22 cellular contexts compared by ENCODE assay signal in genomic region chr10:93147281-93147680, GRCh38.
"Had no signal": no experiment of that assay in that cellular context is flagged by ENCODE, and none has a peak within 500 bp of the region (broad histone marks: within the 10 kb centered on the region; RNA-seq: fewer than 3 reads in every experiment).

No MANE protein-coding gene starts in this region.

- H3K9me3 ChIP-seq: esophagus squamous epithelium, gastroesophageal sphincter, left ventricle myocardium inferior, lower lobe of right lung, psoas muscle, right lobe of liver, tibial artery had no signal

- H3K4me3 ChIP-seq: esophagus squamous epithelium, gastroesophageal sphincter, left ventricle myocardium inferior, lower lobe of right lung, psoas muscle, right lobe of liver, tibial artery had no signal

- H3K27ac Mint-ChIP-seq: naive B cell; nephron; stimulated activated memory B cell treated with anti-CD40 and anti-IgM and Interleukin-4, amounts not matched to agents 10 μg/mL and 1 μg/mL and 100 μg/mL, for 72 hours; stimulated activated naive CD8-positive, alpha-beta T cell treated with anti-CD3 and anti-CD28 coated beads, Interleukin-15, Interleukin-2, amounts not matched to agents 100 ng/mL and 50 ng/mL, for 24 hours had no signal

- H3K79me2 ChIP-seq: parathyroid adenoma had no signal

- H3K36me3 Mint-ChIP-seq: naive B cell; stimulated activated memory B cell treated with anti-CD40 and anti-IgM and Interleukin-4, amounts not matched to agents 10 μg/mL and 1 μg/mL and 100 μg/mL, for 72 hours had no signal

- H3K36me3 ChIP-seq: esophagus squamous epithelium, gastroesophageal sphincter, left ventricle myocardium inferior, lower lobe of right lung, right lobe of liver, tibial artery had no signal

- H3K27ac ChIP-seq: epithelial cell of prostate, esophagus squamous epithelium, gastroesophageal sphincter, left ventricle myocardium inferior, lower lobe of right lung, parathyroid adenoma, psoas muscle, right lobe of liver, tibial artery had no signal

- H3K4me3 Mint-ChIP-seq: naive B cell; nephron; stimulated activated memory B cell treated with anti-CD40 and anti-IgM and Interleukin-4, amounts not matched to agents 10 μg/mL and 1 μg/mL and 100 μg/mL, for 72 hours; stimulated activated naive CD8-positive, alpha-beta T cell treated with anti-CD3 and anti-CD28 coated beads, Interleukin-15, Interleukin-2, amounts not matched to agents 100 ng/mL and 50 ng/mL, for 24 hours had no signal

- DNase-seq: effector memory CD4-positive, alpha-beta T cell; esophagus squamous epithelium; foreskin fibroblast; glutamatergic neuron; islet precursor cell; left ventricle myocardium inferior; lower lobe of right lung; mesenchymal stem cell; naive B cell; psoas muscle; retina; right lobe of liver; stimulated activated CD4-positive, alpha-beta T cell treated with anti-CD3 and anti-CD28 coated beads, Interleukin-15, amount 100 ng/mL, for 24 hours; stimulated activated CD4-positive, alpha-beta T cell treated with anti-CD3 and anti-CD28 coated beads, Interleukin-1b, Interleukin-23, amount 100 ng/mL, for 48 hours; stimulated activated CD4-positive, alpha-beta T cell treated with anti-CD3 and anti-CD28 coated beads, Interleukin-4, amount 100 ng/mL, for 24 hours; tibial artery had no signal

- H3K4me1 Mint-ChIP-seq: stimulated activated memory B cell treated with anti-CD40 and anti-IgM and Interleukin-4, amounts not matched to agents 10 μg/mL and 1 μg/mL and 100 μg/mL, for 72 hours had no signal

- H3K9ac ChIP-seq: parathyroid adenoma had no signal

- H2AFZ ChIP-seq: parathyroid adenoma had no signal

- H3K4me1 ChIP-seq: gastroesophageal sphincter, left ventricle myocardium inferior, parathyroid adenoma, psoas muscle, right lobe of liver had no signal

- ATAC-seq: gastroesophageal sphincter; lower lobe of right lung; psoas muscle; right lobe of liver; stimulated activated memory B cell treated with anti-CD40 and anti-IgM and Interleukin-4, amounts not matched to agents 10 μg/mL and 1 μg/mL and 100 μg/mL, for 72 hours had no signal

- H3K9me3 Mint-ChIP-seq: stimulated activated memory B cell treated with anti-CD40 and anti-IgM and Interleukin-4, amounts not matched to agents 10 μg/mL and 1 μg/mL and 100 μg/mL, for 72 hours had no signal

- H3K27me3 ChIP-seq: gastroesophageal sphincter, right lobe of liver, tibial artery had no signal
